8 cellular contexts compared by ENCODE assay signal in genomic region chr17:5419959-5420653, GRCh38. TPM values are rescaled to one million over a fixed set of nuclear protein-coding genes. Genes with fewer than 3 reads are reported as not detected.
DNase-seq lines count a peak whose midpoint lies in the region; ATAC-seq and TF ChIP-seq lines count a peak whose summit lies in the region.

Gene RPAIN, plus strand, starts transcription at chr17:5420182. Its CDS starts 29 bp downstream, at chr17:5420211.

- peaks cover 0 to 1% of the 10 kb centered on the region in 2 donors for H3K27me3 Mint-ChIP-seq in CD4-positive, alpha-beta memory T cell
- H3K27me3 Mint-ChIP-seq in endothelial cell (ENCODE audit: unreplicated experiment): peaks cover 2% of the 10 kb centered on the region

- H3K9me3 Mint-ChIP-seq in CD4-positive, alpha-beta memory T cell: no peaks in the 10 kb centered on the region
- H3K9me3 Mint-ChIP-seq in endothelial cell (ENCODE audit: unreplicated experiment): no peaks in the 10 kb centered on the region

- no peaks in the 10 kb centered on the region for H3K9me3 ChIP-seq in CD4-positive, alpha-beta memory T cell (ENCODE audit: control insufficient read depth in 1 of 2, low read length in 2 of 2)
- no peaks in the 10 kb centered on the region for H3K9me3 ChIP-seq in mononuclear cell (ENCODE audit: low read depth, low read length)

- peaks cover 48% of the 10 kb centered on the region for H3K4me1 ChIP-seq in CD4-positive, alpha-beta memory T cell (ENCODE audit: insufficient read depth, low read length)
- H3K4me1 ChIP-seq in mononuclear cell (ENCODE audit: insufficient read depth, low read length): peaks cover 34% of the 10 kb centered on the region

- H3K27ac ChIP-seq in CD4-positive, alpha-beta memory T cell (ENCODE audit: low read depth, low read length): peak within 1 kb of the TSS; percentile 96

- no peak for TF ChIP-seq CTCF in endothelial cell (IDR thresholded peaks at IDR 0.05; ENCODE audit: unreplicated experiment)

- CTCF ChIA-PET in CD4-positive, alpha-beta memory T cell (lab: Charles Lee; ENCODE audit: partially characterized antibody): interaction anchor here (0.5 to 2.4 kb wide), 4 partner anchors 19 to 122 kb away, joined by 3 to 21 read pairs (median 4); partner anchors contain the start of gene C1QBP

- ATAC-seq in GM19452 (IDR thresholded peaks at IDR 0.05; ENCODE audit: unreplicated experiment) (peak; percentile 53), HG03575 (IDR thresholded peaks at IDR 0.05; ENCODE audit: extremely low read depth, insufficient number of reproducible peaks, low FRiP score, unreplicated experiment) (peak; percentile 8)

- DNase-seq in CD4-positive, alpha-beta memory T cell: peak in 4 of 5 donors; percentile 87 to 91 (median 89)
- peak; percentile 90 to 93 for DNase-seq in NOMO-1 (lab: John Stamatoyannopoulos, UW; ENCODE audit: unreplicated experiment in 2 of 2)
- peak in 2 of 3 experiments; percentile 66 to 77 for DNase-seq in activated CD8-positive, alpha-beta memory T cell treated with anti-CD3 and anti-CD28 coated beads for 48 hours (ENCODE audit: low read depth in 2 of 3, low spot score in 2 of 3)
- DNase-seq in endothelial cell (ENCODE audit: low spot score): peak; percentile 72
- DNase-seq in stimulated activated CD8-positive, alpha-beta memory T cell treated with anti-CD3 and anti-CD28 coated beads, Interleukin-4, amount 100 ng/mL, for 24 hours (ENCODE audit: low read depth): peak; percentile 77

- peaks cover 22 to 64% (median 42%) of the 10 kb centered on the region in 4 donors for H3K4me1 Mint-ChIP-seq in CD4-positive, alpha-beta memory T cell
- H3K4me1 Mint-ChIP-seq in endothelial cell (ENCODE audit: unreplicated experiment): peaks cover 13% of the 10 kb centered on the region

- peak within 1 kb of the TSS; percentile 82 to 99 for H3K4me3 ChIP-seq in CD4-positive, alpha-beta memory T cell (ENCODE audit: low read length in 2 of 2)
- H3K4me3 ChIP-seq in mononuclear cell (ENCODE audit: low read length): peak within 1 kb of the TSS; percentile 64

- H3K27me3 ChIP-seq in CD4-positive, alpha-beta memory T cell (ENCODE audit: insufficient read depth, low read length): no peaks in the 10 kb centered on the region
- H3K27me3 ChIP-seq in mononuclear cell (ENCODE audit: insufficient read depth, low read length): no peaks in the 10 kb centered on the region

- H3K36me3 ChIP-seq in CD4-positive, alpha-beta memory T cell (ENCODE audit: insufficient read depth, low read length): peaks cover 35% of the 10 kb centered on the region

- H3K36me3 Mint-ChIP-seq in CD4-positive, alpha-beta memory T cell: peaks cover 20 to 65% of the 10 kb centered on the region in 2 donors
- peaks cover 3% of the 10 kb centered on the region for H3K36me3 Mint-ChIP-seq in endothelial cell (ENCODE audit: low read depth, unreplicated experiment)

- H3K4me3 Mint-ChIP-seq in CD4-positive, alpha-beta memory T cell: peak within 1 kb of the TSS; percentile 97 to 99 (median 99)
- H3K4me3 Mint-ChIP-seq in endothelial cell (ENCODE audit: unreplicated experiment): peak within 1 kb of the TSS; percentile 100

- intact Hi-C loops in CD4-positive, alpha-beta memory T cell (cut with micrococcal nuclease): loop anchor here (1.0 kb wide), 4 partner anchors 19 to 229 kb away; partner anchors contain the start of genes C1QBP, DERL2, MIS12 and RABEP1

- peak within 1 kb of the TSS; percentile 97 to 100 (median 99) for H3K27ac Mint-ChIP-seq in CD4-positive, alpha-beta memory T cell
- H3K27ac Mint-ChIP-seq in endothelial cell (ENCODE audit: unreplicated experiment): peak within 1 kb of the TSS; percentile 95

- POLR2A ChIA-PET in CD4-positive, alpha-beta memory T cell (lab: Charles Lee; ENCODE audit: partially characterized antibody): interaction anchor here (0.6 to 3.8 kb wide), 17 partner anchors 9 to 1277 kb away, joined by 3 to 56 read pairs (median 4); partner anchors contain the start of genes C1QBP, CYB5D2, DERL2 and DHX33

RNA-seq across cellular contexts. Expression of gene RPAIN, which starts in this region (rescaled TPM):
- 10 to 100 TPM; 84.1 to 84.9 TPM for total RNA-seq in CD4-positive, alpha-beta memory T cell
- polyA plus RNA-seq in CD4-positive, alpha-beta memory T cell: 10 to 100 TPM; 32.2 to 37.4 TPM
- total RNA-seq in endothelial cell (ENCODE audit: unreplicated experiment) (47.7 TPM), mononuclear cell (51.9 TPM)

Comparison
In these comparisons a context has a peak if more than half of its experiments do, and no peak if none do; other contexts are left out.
1. Peak in every context shown above with its lines: DNase-seq, ATAC-seq, H3K4me3 ChIP-seq and H3K27ac ChIP-seq.